12 cellular contexts compared by ENCODE assay signal in genomic region chrX:13088155-13088485, GRCh38. TPM values are rescaled to one million over a fixed set of nuclear protein-coding genes. Genes with fewer than 3 reads are reported as not detected.
DNase-seq lines count a peak whose midpoint lies in the region; ATAC-seq and TF ChIP-seq lines count a peak whose summit lies in the region.
"Had no signal": no experiment of that assay in that cellular context is flagged by ENCODE, and none has a peak within 500 bp of the region (broad histone marks: within the 10 kb centered on the region; RNA-seq: fewer than 3 reads in every experiment).

No MANE protein-coding gene starts in this region.

- intact Hi-C loops in CD4-positive, alpha-beta T cell (cut with DNase I, micrococcal nuclease) = loop anchor here in 1 of 2 experiments (5.0 kb wide), 1 partner anchor 56 kb away; no protein-coding TSS in a partner anchor
- intact Hi-C loops in activated B cell treated with CpG ODN at 0.5 μM for 24 hours (cut with micrococcal nuclease) (no loop called here), lower lobe of right lung (cut with DNase I) (no loop called here)

- H3K27me3 ChIP-seq in CD4-positive, alpha-beta T cell (ENCODE audit: control insufficient read depth, insufficient read depth, low read length) = no peaks in the 10 kb centered on the region
- H3K27me3 ChIP-seq in lower lobe of right lung (ENCODE audit: low read depth) = no peaks in the 10 kb centered on the region
- peaks cover 7% of the 10 kb centered on the region for H3K27me3 ChIP-seq in endodermal cell (ENCODE audit: control insufficient read depth, insufficient read depth, low read length, poor library complexity, severe bottlenecking)
- no peaks in the 10 kb centered on the region for H3K27me3 ChIP-seq in MG63
- H3K27me3 ChIP-seq: gastroesophageal sphincter had no signal

- no peak for ATAC-seq in CD4-positive, alpha-beta T cell (ENCODE audit: poor library complexity)
- no peak for ATAC-seq in activated B cell treated with CpG ODN at 0.5 μM for 24 hours (ENCODE audit: low read depth)
- no peak for ATAC-seq in lower lobe of right lung
- no peak for ATAC-seq in esophagus mucosa
- no peak for ATAC-seq in GM21390 (IDR thresholded peaks at IDR 0.05; ENCODE audit: unreplicated experiment)
- ATAC-seq: gastroesophageal sphincter, left ventricle myocardium superior had no signal

- H3K27ac ChIP-seq in CD4-positive, alpha-beta T cell (ENCODE audit: low read depth, low read length) = peak overlapping the region; percentile 94
- peak overlapping the region; percentile 31 for H3K27ac ChIP-seq in lower lobe of right lung
- H3K27ac ChIP-seq in endodermal cell (ENCODE audit: low read depth, low read length) = no peak overlapping the region
- H3K27ac ChIP-seq: gastroesophageal sphincter had no signal

- no peaks in the 10 kb centered on the region for H3K9me3 ChIP-seq in CD4-positive, alpha-beta T cell (ENCODE audit: control insufficient read depth, low read length)
- no peaks in the 10 kb centered on the region for H3K9me3 ChIP-seq in lower lobe of right lung
- no peaks in the 10 kb centered on the region for H3K9me3 ChIP-seq in endodermal cell (ENCODE audit: control insufficient read depth, low read length)
- H3K9me3 ChIP-seq in MG63 = no peaks in the 10 kb centered on the region
- H3K9me3 ChIP-seq: gastroesophageal sphincter had no signal

- peak overlapping the region; percentile 95 for H3K27ac Mint-ChIP-seq in CD4-positive, alpha-beta T cell
- H3K27ac Mint-ChIP-seq in activated B cell treated with CpG ODN at 0.5 μM for 24 hours (peak overlapping the region; percentile 98), endodermal cell (no peak overlapping the region)

- WGBS in endodermal cell (ENCODE audit: insufficient coverage in 1 of 2, insufficient read length in 1 of 2), 2 experiments = 100% methylated on average over 5 of the region's 5 CpGs; no CpG with 5 or more reads in 1 of the 2 experiments

- H3K27me3 Mint-ChIP-seq in CD4-positive, alpha-beta T cell = no peaks in the 10 kb centered on the region
- no peaks in the 10 kb centered on the region for H3K27me3 Mint-ChIP-seq in activated B cell treated with CpG ODN at 0.5 μM for 24 hours
- peaks cover 1% of the 10 kb centered on the region for H3K27me3 Mint-ChIP-seq in endodermal cell (ENCODE audit: insufficient read depth)

- no peaks in the 10 kb centered on the region for H3K4me1 ChIP-seq in lower lobe of right lung
- H3K4me1 ChIP-seq in endodermal cell (ENCODE audit: control insufficient read depth, insufficient read depth, low read length) = no peaks in the 10 kb centered on the region
- H3K4me1 ChIP-seq: gastroesophageal sphincter had no signal

- no peak overlapping the region for H3K9ac ChIP-seq in endodermal cell (ENCODE audit: extremely low read depth, low read length, poor library complexity, severe bottlenecking)

- CTCF ChIA-PET in CD4-positive, alpha-beta T cell (lab: Charles Lee) = interaction anchor here (1.6 to 3.6 kb wide), 5 partner anchors 110 to 400 kb away, joined by 5 to 22 read pairs (median 7); no protein-coding TSS in a partner anchor
- CTCF ChIA-PET in activated B cell treated with CpG ODN at 0.5 μM for 24 hours (lab: Charles Lee) = interaction anchor here (1.1 to 2.8 kb wide), 2 partner anchors 109 to 141 kb away, joined by 4 to 22 read pairs; no protein-coding TSS in a partner anchor

- H3K4me1 Mint-ChIP-seq in CD4-positive, alpha-beta T cell (ENCODE audit: low read depth) = peaks cover 90% of the 10 kb centered on the region
- H3K4me1 Mint-ChIP-seq in activated B cell treated with CpG ODN at 0.5 μM for 24 hours (peaks cover 96% of the 10 kb centered on the region), endodermal cell (peaks cover 6% of the 10 kb centered on the region)

- no peak for TF ChIP-seq CTCF in CD4-positive, alpha-beta T cell (IDR thresholded peaks at IDR 0.05)
- TF ChIP-seq CTCF in activated B cell treated with CpG ODN at 0.5 μM for 24 hours (IDR thresholded peaks at IDR 0.05) (no peak), lower lobe of right lung (IDR thresholded peaks at IDR 0.05) (no peak), endodermal cell (conservative IDR thresholded peaks at IDR 0.05) (no peak)

- TF ChIP-seq POLR2A in GM19099 (IDR thresholded peaks at IDR 0.05; ENCODE audit: extremely low read depth, insufficient read length, low read depth) = peak; percentile 24

- H3K4me3 Mint-ChIP-seq in CD4-positive, alpha-beta T cell = peak overlapping the region; percentile 85
- H3K4me3 Mint-ChIP-seq in activated B cell treated with CpG ODN at 0.5 μM for 24 hours (peak overlapping the region; percentile 67), endodermal cell (no peak overlapping the region)

- H3K9me3 Mint-ChIP-seq in CD4-positive, alpha-beta T cell = no peaks in the 10 kb centered on the region
- no peaks in the 10 kb centered on the region for H3K9me3 Mint-ChIP-seq in activated B cell treated with CpG ODN at 0.5 μM for 24 hours
- H3K9me3 Mint-ChIP-seq in endodermal cell = peaks cover 43% of the 10 kb centered on the region

- peak in 1 of 10 experiments; percentile 29 for DNase-seq in CD4-positive, alpha-beta T cell
- DNase-seq in activated B cell treated with CpG ODN at 0.5 μM for 24 hours = no peak
- no peak for DNase-seq in lower lobe of right lung
- no peak for DNase-seq in endodermal cell
- DNase-seq in MG63 = no peak
- DNase-seq: Karpas-422, left ventricle myocardium superior, NCI-H524 treated with DMSO at 0.1 percent for 48 hours had no signal

- H3K36me3 Mint-ChIP-seq in CD4-positive, alpha-beta T cell (ENCODE audit: low read depth) = no peaks in the 10 kb centered on the region
- no peaks in the 10 kb centered on the region for H3K36me3 Mint-ChIP-seq in activated B cell treated with CpG ODN at 0.5 μM for 24 hours (ENCODE audit: low read depth)
- H3K36me3 Mint-ChIP-seq in endodermal cell (ENCODE audit: low read depth) = no peaks in the 10 kb centered on the region

- POLR2A ChIA-PET in CD4-positive, alpha-beta T cell (lab: Charles Lee) = interaction anchor here (1.1 to 14.0 kb wide), 18 partner anchors 9 to 272 kb away, joined by 3 to 1205 read pairs (median 20); partner anchors contain the start of gene TMSB4X
- POLR2A ChIA-PET in activated B cell treated with CpG ODN at 0.5 μM for 24 hours (lab: Charles Lee) = interaction anchor here (1.2 to 15.8 kb wide), 10 partner anchors 12 to 400 kb away, joined by 3 to 847 read pairs (median 34); partner anchors contain the start of gene TMSB4X

- H3K36me3 ChIP-seq in lower lobe of right lung (no peaks in the 10 kb centered on the region), endodermal cell (ENCODE audit: control insufficient read depth, insufficient read depth, low read length) (no peaks in the 10 kb centered on the region), MG63 (no peaks in the 10 kb centered on the region)
- H3K36me3 ChIP-seq: gastroesophageal sphincter had no signal

- H3K4me3 ChIP-seq in lower lobe of right lung (no peak overlapping the region), endodermal cell (ENCODE audit: low read length) (no peak overlapping the region), MG63 (no peak overlapping the region)
- H3K4me3 ChIP-seq: gastroesophageal sphincter had no signal

RNA-seq across cellular contexts. Expression of gene FAM9C, which starts 43.7 kb away (rescaled TPM):
- total RNA-seq in CD4-positive, alpha-beta T cell = not detected
- total RNA-seq in activated B cell treated with CpG ODN at 0.5 μM for 24 hours (not detected in 2 replicates), lower lobe of right lung (not detected), esophagus mucosa (not detected), endodermal cell (not detected)
- polyA plus RNA-seq in endodermal cell (2013, experiment 1 of 2) = not detected
- polyA plus RNA-seq in endodermal cell (2013, experiment 2 of 2) = not detected
- not detected in 2 replicates for total RNA-seq in MG63 (2014; rRNA removed; shearing (Covaris generic); ENCODE audit: low replicate concordance)
- total RNA-seq: gastroesophageal sphincter had no signal
